1 cellular context compared by ENCODE assay signal in the genomic region with DNA sequence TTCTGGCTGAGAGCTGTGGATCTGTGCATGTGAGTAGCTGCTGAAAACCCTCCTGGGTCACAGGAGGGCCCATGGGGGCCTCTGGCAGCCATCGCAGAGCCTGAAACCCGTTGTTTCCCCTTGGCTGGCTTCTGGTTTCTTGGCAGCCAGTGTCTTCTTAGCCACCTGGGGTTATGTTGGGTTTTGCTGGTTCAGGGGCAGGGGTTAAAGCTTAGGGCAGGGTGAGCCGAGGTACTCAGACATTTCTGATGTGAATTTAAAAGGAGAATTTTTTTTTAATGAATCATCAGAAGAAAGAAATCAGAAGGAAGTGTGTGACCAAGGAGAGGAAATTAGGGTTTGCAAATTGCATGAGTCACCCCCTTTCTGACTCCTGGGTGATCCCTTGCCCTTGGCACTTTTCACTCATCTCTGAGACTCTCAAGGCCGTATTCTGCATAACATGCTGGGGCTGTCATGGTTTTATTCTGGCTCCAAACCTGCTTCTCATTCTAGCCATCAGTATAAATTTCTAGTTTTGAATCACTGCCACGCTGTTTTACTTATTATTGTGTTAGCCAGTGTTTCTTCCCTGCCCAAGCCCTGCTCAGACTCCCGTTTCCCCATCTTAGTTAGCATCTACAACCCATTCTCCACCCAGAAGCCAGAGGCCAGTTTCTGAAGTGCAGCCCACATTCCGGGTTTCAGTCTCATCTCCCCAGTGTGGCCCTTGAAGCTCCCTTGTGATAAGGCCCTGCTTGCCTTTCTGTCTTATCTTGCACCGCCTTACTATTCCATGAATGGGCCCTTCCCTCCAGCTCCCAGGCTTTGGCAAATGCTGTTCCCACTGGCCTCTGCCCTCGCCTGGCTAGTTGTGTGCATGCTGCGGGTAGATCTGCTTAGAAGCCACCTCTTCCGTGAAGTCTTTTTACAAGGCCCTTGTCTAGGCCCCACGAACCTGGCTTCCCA.
TF ChIP-seq lines count a peak whose summit lies in the region.

No MANE protein-coding gene starts in this region.

TF ChIP-seq in GM23338, 12 proteins besides CTCF, POLR2A, EP300 and RAD21 (continued from another document):
- TF ChIP-seq, protein P1, sequence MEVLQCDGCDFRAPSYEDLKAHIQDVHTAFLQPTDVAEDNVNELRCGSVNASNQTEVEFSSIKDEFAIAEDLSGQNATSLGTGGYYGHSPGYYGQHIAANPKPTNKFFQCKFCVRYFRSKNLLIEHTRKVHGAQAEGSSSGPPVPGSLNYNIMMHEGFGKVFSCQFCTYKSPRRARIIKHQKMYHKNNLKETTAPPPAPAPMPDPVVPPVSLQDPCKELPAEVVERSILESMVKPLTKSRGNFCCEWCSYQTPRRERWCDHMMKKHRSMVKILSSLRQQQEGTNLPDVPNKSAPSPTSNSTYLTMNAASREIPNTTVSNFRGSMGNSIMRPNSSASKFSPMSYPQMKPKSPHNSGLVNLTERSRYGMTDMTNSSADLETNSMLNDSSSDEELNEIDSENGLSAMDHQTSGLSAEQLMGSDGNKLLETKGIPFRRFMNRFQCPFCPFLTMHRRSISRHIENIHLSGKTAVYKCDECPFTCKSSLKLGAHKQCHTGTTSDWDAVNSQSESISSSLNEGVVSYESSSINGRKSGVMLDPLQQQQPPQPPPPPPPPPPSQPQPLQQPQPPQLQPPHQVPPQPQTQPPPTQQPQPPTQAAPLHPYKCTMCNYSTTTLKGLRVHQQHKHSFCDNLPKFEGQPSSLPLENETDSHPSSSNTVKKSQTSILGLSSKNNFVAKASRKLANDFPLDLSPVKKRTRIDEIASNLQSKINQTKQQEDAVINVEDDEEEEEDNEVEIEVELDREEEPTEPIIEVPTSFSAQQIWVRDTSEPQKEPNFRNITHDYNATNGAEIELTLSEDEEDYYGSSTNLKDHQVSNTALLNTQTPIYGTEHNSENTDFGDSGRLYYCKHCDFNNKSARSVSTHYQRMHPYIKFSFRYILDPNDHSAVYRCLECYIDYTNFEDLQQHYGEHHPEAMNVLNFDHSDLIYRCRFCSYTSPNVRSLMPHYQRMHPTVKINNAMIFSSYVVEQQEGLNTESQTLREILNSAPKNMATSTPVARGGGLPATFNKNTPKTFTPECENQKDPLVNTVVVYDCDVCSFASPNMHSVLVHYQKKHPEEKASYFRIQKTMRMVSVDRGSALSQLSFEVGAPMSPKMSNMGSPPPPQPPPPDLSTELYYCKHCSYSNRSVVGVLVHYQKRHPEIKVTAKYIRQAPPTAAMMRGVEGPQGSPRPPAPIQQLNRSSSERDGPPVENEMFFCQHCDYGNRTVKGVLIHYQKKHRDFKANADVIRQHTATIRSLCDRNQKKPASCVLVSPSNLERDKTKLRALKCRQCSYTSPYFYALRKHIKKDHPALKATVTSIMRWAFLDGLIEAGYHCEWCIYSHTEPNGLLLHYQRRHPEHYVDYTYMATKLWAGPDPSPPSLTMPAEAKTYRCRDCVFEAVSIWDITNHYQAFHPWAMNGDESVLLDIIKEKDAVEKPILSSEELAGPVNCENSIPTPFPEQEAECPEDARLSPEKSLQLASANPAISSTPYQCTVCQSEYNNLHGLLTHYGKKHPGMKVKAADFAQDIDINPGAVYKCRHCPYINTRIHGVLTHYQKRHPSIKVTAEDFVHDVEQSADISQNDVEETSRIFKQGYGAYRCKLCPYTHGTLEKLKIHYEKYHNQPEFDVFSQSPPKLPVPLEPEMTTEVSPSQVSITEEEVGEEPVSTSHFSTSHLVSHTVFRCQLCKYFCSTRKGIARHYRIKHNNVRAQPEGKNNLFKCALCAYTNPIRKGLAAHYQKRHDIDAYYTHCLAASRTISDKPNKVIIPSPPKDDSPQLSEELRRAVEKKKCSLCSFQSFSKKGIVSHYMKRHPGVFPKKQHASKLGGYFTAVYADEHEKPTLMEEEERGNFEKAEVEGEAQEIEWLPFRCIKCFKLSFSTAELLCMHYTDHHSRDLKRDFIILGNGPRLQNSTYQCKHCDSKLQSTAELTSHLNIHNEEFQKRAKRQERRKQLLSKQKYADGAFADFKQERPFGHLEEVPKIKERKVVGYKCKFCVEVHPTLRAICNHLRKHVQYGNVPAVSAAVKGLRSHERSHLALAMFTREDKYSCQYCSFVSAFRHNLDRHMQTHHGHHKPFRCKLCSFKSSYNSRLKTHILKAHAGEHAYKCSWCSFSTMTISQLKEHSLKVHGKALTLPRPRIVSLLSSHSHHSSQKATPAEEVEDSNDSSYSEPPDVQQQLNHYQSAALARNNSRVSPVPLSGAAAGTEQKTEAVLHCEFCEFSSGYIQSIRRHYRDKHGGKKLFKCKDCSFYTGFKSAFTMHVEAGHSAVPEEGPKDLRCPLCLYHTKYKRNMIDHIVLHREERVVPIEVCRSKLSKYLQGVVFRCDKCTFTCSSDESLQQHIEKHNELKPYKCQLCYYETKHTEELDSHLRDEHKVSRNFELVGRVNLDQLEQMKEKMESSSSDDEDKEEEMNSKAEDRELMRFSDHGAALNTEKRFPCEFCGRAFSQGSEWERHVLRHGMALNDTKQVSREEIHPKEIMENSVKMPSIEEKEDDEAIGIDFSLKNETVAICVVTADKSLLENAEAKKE (CRISPR knock-in tag; IDR thresholded peaks at IDR 0.05), result no peak
- TF ChIP-seq ZNF331 (CRISPR knock-in tag; IDR thresholded peaks at IDR 0.05; ENCODE audit: low read depth), result no peak
- TF ChIP-seq EZH2phosphoT487 (IDR thresholded peaks at IDR 0.05; ENCODE audit: unreplicated experiment), result no peak
- TF ChIP-seq, protein P2, sequence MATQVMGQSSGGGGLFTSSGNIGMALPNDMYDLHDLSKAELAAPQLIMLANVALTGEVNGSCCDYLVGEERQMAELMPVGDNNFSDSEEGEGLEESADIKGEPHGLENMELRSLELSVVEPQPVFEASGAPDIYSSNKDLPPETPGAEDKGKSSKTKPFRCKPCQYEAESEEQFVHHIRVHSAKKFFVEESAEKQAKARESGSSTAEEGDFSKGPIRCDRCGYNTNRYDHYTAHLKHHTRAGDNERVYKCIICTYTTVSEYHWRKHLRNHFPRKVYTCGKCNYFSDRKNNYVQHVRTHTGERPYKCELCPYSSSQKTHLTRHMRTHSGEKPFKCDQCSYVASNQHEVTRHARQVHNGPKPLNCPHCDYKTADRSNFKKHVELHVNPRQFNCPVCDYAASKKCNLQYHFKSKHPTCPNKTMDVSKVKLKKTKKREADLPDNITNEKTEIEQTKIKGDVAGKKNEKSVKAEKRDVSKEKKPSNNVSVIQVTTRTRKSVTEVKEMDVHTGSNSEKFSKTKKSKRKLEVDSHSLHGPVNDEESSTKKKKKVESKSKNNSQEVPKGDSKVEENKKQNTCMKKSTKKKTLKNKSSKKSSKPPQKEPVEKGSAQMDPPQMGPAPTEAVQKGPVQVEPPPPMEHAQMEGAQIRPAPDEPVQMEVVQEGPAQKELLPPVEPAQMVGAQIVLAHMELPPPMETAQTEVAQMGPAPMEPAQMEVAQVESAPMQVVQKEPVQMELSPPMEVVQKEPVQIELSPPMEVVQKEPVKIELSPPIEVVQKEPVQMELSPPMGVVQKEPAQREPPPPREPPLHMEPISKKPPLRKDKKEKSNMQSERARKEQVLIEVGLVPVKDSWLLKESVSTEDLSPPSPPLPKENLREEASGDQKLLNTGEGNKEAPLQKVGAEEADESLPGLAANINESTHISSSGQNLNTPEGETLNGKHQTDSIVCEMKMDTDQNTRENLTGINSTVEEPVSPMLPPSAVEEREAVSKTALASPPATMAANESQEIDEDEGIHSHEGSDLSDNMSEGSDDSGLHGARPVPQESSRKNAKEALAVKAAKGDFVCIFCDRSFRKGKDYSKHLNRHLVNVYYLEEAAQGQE (IDR thresholded peaks at IDR 0.05; ENCODE audit: unreplicated experiment), result no peak
- TF ChIP-seq JUNB (IDR thresholded peaks at IDR 0.05; ENCODE audit: unreplicated experiment), result no peak
- no peak for TF ChIP-seq CREB1 (CRISPR knock-in tag; IDR thresholded peaks at IDR 0.05; ENCODE audit: low read depth)
- TF ChIP-seq STAT1 (IDR thresholded peaks at IDR 0.05; ENCODE audit: unreplicated experiment), result no peak
- TF ChIP-seq EZH2 (IDR thresholded peaks at IDR 0.05; ENCODE audit: low read depth, unreplicated experiment), result no peak
